26 cellular contexts compared by ENCODE assay signal in the genomic region with DNA sequence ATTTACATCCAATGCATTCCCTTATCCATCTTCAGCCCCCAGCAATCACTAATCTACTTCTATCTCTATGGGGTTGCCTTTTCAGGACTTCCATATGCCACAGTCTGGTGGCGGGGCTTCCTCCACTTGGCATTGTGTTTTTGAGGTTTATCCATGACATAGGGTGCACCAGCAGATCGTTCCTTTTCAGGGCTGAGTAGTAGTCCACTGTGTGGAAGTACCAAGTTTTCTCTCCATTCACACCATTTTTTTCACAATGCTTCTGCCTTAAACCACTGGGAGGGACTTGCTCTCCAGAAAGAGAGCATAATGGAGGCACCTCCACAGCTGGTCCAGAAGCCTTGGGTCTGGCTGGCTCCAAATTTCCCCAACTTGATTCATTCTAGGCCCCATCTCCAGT.
"Had no signal": no experiment of that assay in that cellular context is flagged by ENCODE, and none has a peak within 500 bp of the region (broad histone marks: within the 10 kb centered on the region; RNA-seq: fewer than 3 reads in every experiment).

No MANE protein-coding gene starts in this region.

- FAIRE-seq: small intestine had no signal

- H3K9ac ChIP-seq: neural progenitor cell, parathyroid adenoma had no signal

- H3K27me3 ChIP-seq: neural progenitor cell, ovary, right lobe of liver, sigmoid colon, thyroid gland, tibial nerve, upper lobe of left lung, vagina had no signal

- H3K4me3 ChIP-seq: neural progenitor cell, ovary, psoas muscle, right lobe of liver, sigmoid colon, stomach, thoracic aorta, thyroid gland, tibial nerve, upper lobe of left lung, vagina had no signal

- H3K4me2 ChIP-seq: neural progenitor cell had no signal

- H3K9me3 ChIP-seq: ovary, psoas muscle, right lobe of liver, sigmoid colon, stomach, thoracic aorta, thyroid gland, tibial nerve, upper lobe of left lung, vagina had no signal

- ATAC-seq: psoas muscle; right cardiac atrium; right lobe of liver; stimulated activated effector memory CD8-positive, alpha-beta T cell treated with anti-CD3 and anti-CD28 coated beads, Interleukin-12 subunit alpha, Interleukin-12 subunit beta, amount 100 ng/mL, for 72 hours; stimulated activated naive B cell treated with anti-CD40 and anti-IgM and Interleukin-4, amounts not matched to agents 10 μg/mL and 1 μg/mL and 100 μg/mL, for 72 hours had no signal

- H3K36me3 ChIP-seq: neural progenitor cell, ovary, right lobe of liver, sigmoid colon, stomach, thoracic aorta, thyroid gland, tibial nerve, upper lobe of left lung, vagina had no signal

- H3K9me3 Mint-ChIP-seq: nephron; neural progenitor cell; stimulated activated effector memory CD8-positive, alpha-beta T cell treated with anti-CD3 and anti-CD28 coated beads, Interleukin-12 subunit alpha, Interleukin-12 subunit beta, amount 100 ng/mL, for 72 hours; stimulated activated naive CD8-positive, alpha-beta T cell treated with anti-CD3 and anti-CD28 coated beads, Interleukin-15, Interleukin-2, amounts not matched to agents 100 ng/mL and 50 ng/mL, for 24 hours had no signal

- H3K79me2 ChIP-seq: parathyroid adenoma had no signal

- H3K4me3 Mint-ChIP-seq: nephron; neural progenitor cell; stimulated activated effector memory CD8-positive, alpha-beta T cell treated with anti-CD3 and anti-CD28 coated beads, Interleukin-12 subunit alpha, Interleukin-12 subunit beta, amount 100 ng/mL, for 72 hours; stimulated activated naive B cell treated with anti-CD40 and anti-IgM and Interleukin-4, amounts not matched to agents 10 μg/mL and 1 μg/mL and 100 μg/mL, for 72 hours; stimulated activated naive CD8-positive, alpha-beta T cell treated with anti-CD3 and anti-CD28 coated beads, Interleukin-15, Interleukin-2, amounts not matched to agents 100 ng/mL and 50 ng/mL, for 24 hours had no signal

- DNase-seq: occipital lobe; ovary; psoas muscle; right cardiac atrium; sigmoid colon; small intestine; stimulated activated CD4-positive, alpha-beta T cell treated with anti-CD3 and anti-CD28 coated beads, Interleukin-15, amount 100 ng/mL, for 24 hours; stimulated activated CD4-positive, alpha-beta T cell treated with anti-CD3 and anti-CD28 coated beads, Interleukin-2, amount 100 ng/mL, for 24 hours; stimulated activated CD4-positive, alpha-beta T cell treated with anti-CD3 and anti-CD28 coated beads, Interleukin-2, amount 100 ng/mL, for 48 hours; stimulated activated CD4-positive, alpha-beta T cell treated with anti-CD3 and anti-CD28 coated beads, Interleukin-4, amount 100 ng/mL, for 24 hours; stimulated activated naive B cell treated with anti-CD40 and anti-IgM and Interleukin-4, amounts not matched to agents 10 μg/mL and 1 μg/mL and 100 μg/mL, for 72 hours; stimulated activated naive CD4-positive, alpha-beta T cell treated with Interleukin-2 at 50 U/mL for 16 hours; stomach; thyroid gland; trophoblast cell; upper lobe of left lung had no signal

- H3K4me1 ChIP-seq: neural progenitor cell, parathyroid adenoma, psoas muscle, sigmoid colon, stomach, tibial nerve, upper lobe of left lung, vagina had no signal

- H2AFZ ChIP-seq: neural progenitor cell, parathyroid adenoma had no signal

- H3K27ac Mint-ChIP-seq: nephron; progenitor cell of endocrine pancreas; stimulated activated effector memory CD8-positive, alpha-beta T cell treated with anti-CD3 and anti-CD28 coated beads, Interleukin-12 subunit alpha, Interleukin-12 subunit beta, amount 100 ng/mL, for 72 hours; stimulated activated naive B cell treated with anti-CD40 and anti-IgM and Interleukin-4, amounts not matched to agents 10 μg/mL and 1 μg/mL and 100 μg/mL, for 72 hours; stimulated activated naive CD8-positive, alpha-beta T cell treated with anti-CD3 and anti-CD28 coated beads, Interleukin-15, Interleukin-2, amounts not matched to agents 100 ng/mL and 50 ng/mL, for 24 hours had no signal

- H3K4me1 Mint-ChIP-seq: nephron; stimulated activated effector memory CD8-positive, alpha-beta T cell treated with anti-CD3 and anti-CD28 coated beads, Interleukin-12 subunit alpha, Interleukin-12 subunit beta, amount 100 ng/mL, for 72 hours; stimulated activated naive B cell treated with anti-CD40 and anti-IgM and Interleukin-4, amounts not matched to agents 10 μg/mL and 1 μg/mL and 100 μg/mL, for 72 hours had no signal

- H3K36me3 Mint-ChIP-seq: neural progenitor cell; stimulated activated effector memory CD8-positive, alpha-beta T cell treated with anti-CD3 and anti-CD28 coated beads, Interleukin-12 subunit alpha, Interleukin-12 subunit beta, amount 100 ng/mL, for 72 hours; stimulated activated naive B cell treated with anti-CD40 and anti-IgM and Interleukin-4, amounts not matched to agents 10 μg/mL and 1 μg/mL and 100 μg/mL, for 72 hours had no signal

- H3K27ac ChIP-seq: neural progenitor cell, ovary, parathyroid adenoma, psoas muscle, right lobe of liver, sigmoid colon, stomach, thoracic aorta, thyroid gland, tibial nerve, upper lobe of left lung, vagina had no signal
